Comparison of ENCODE assay signal across 26 cellular contexts in the genomic region with DNA sequence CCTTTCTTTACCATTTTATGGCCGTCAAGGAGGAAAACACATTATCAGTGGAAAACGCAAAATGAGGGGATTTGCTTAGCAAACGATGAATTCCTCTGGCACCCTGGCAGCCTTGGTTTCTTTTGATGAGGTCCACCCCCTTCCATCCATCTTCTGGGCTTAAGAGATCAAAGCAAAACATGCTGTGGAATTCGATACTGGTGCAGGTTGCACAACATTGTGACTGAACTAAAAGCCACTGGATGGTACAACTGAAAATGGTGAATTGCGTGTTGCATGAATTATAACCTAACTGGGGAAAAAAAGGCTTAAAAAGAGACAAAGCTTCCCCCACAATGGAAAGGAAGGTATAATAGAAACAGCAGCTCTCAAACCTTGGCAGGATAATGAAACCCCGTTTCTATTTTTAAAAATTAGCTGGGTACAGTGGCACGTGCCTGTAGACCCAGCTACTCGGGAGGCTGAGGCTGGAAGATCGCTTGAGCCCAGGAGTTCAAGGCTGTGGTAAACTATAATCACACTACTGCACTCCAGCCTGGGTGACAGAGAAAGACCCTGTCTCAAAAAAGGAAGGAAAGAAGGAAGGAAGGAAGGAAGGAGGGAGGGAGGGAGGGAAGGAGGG. TPM values are rescaled to one million over a fixed set of nuclear protein-coding genes. Genes with fewer than 3 reads are reported as not detected.
A peak's percentile ranks its signal among the peaks of the same experiment; 100 is the strongest.
DNase-seq lines count a peak whose midpoint lies in the region; ATAC-seq and TF ChIP-seq lines count a peak whose summit lies in the region.
"Had no signal": no experiment of that assay in that cellular context is flagged by ENCODE, and none has a peak within 500 bp of the region (broad histone marks: within the 10 kb centered on the region; RNA-seq: fewer than 3 reads in every experiment).

No MANE protein-coding gene starts in this region.

- H3K79me2 ChIP-seq in fibroblast of lung (ENCODE audit: control insufficient read depth, insufficient read depth, low read length) = no peaks in the 10 kb centered on the region

- peak overlapping the region; percentile 15 for H3K4me3 Mint-ChIP-seq in nephron progenitor cell
- no peak overlapping the region for H3K4me3 Mint-ChIP-seq in effector memory CD8-positive, alpha-beta T cell
- H3K4me3 Mint-ChIP-seq: activated B cell treated with CpG ODN at 0.5 μM for 24 hours; activated CD8-positive, alpha-beta T cell treated with anti-CD3 and anti-CD28 coated beads for 36 hours; activated naive CD4-positive, alpha-beta T cell treated with anti-CD3 and anti-CD28 coated beads, Interleukin-2, amount 50 U/mL, for 24 hours; T-helper 2 cell treated with Interferon-gamma antibody and Interleukin-4, amounts not matched to agents 5 μg/mL and 100 μg/mL, for 36 hours had no signal

- POLR2A ChIA-PET in Panc1 (lab: Charles Lee) = no interaction called here

- peak overlapping the region; percentile 67 for H3K27ac ChIP-seq in Panc1 (ENCODE audit: low read length)
- H3K27ac ChIP-seq in fibroblast of lung (ENCODE audit: insufficient read depth, low read length) = no peak overlapping the region
- H3K27ac ChIP-seq: body of pancreas, gastroesophageal sphincter, KMS-11, left lung, ovary, SJSA1 had no signal

- H3K4me1 Mint-ChIP-seq in nephron progenitor cell = peaks cover 55% of the 10 kb centered on the region
- H3K4me1 Mint-ChIP-seq in effector memory CD8-positive, alpha-beta T cell (ENCODE audit: low read depth in 2 of 2) = peaks cover 2 to 5% of the 10 kb centered on the region in 2 donors
- H3K4me1 Mint-ChIP-seq: activated B cell treated with CpG ODN at 0.5 μM for 24 hours; activated naive CD4-positive, alpha-beta T cell treated with anti-CD3 and anti-CD28 coated beads, Interleukin-2, amount 50 U/mL, for 24 hours had no signal

- in situ Hi-C loops in Panc1 (cut with HindIII; ENCODE audit: low pct_unique_long_range_greater_than_20kb, low sequenced_read_pairs) = no loop called here

- peaks cover 3% of the 10 kb centered on the region for H3K27me3 Mint-ChIP-seq in nephron progenitor cell (ENCODE audit: low read depth, poor library complexity)
- H3K27me3 Mint-ChIP-seq in effector memory CD8-positive, alpha-beta T cell = peaks cover 7 to 20% of the 10 kb centered on the region in 2 donors

- no peaks in the 10 kb centered on the region for H3K27me3 ChIP-seq in Panc1 (ENCODE audit: control insufficient read depth, insufficient read depth, low read length)
- H3K27me3 ChIP-seq in fibroblast of lung (ENCODE audit: control insufficient read depth, insufficient read depth, low read length) = no peaks in the 10 kb centered on the region
- H3K27me3 ChIP-seq: body of pancreas, gastroesophageal sphincter, left lung, ovary had no signal

- no peak for ATAC-seq in Panc1
- no peak for ATAC-seq in GM18907 (IDR thresholded peaks at IDR 0.05; ENCODE audit: unreplicated experiment)
- no peak for ATAC-seq in effector memory CD8-positive, alpha-beta T cell (replicated peaks)
- ATAC-seq: activated CD8-positive, alpha-beta T cell treated with anti-CD3 and anti-CD28 coated beads for 36 hours; body of pancreas; gastroesophageal sphincter; left lung; stimulated activated naive CD8-positive, alpha-beta T cell treated with anti-CD3 and anti-CD28 coated beads, Interleukin-15, Interleukin-2, amounts not matched to agents 100 U/mL and 50 U/mL, for 24 hours had no signal

- no TSS peak for BruUV-seq in Panc1 (replicated peaks; lab: Mats Ljungman, UMichigan)

- H4K20me1 ChIP-seq in fibroblast of lung (ENCODE audit: control insufficient read depth, extremely low read depth, insufficient read depth, low read length) = no peaks in the 10 kb centered on the region

- no peaks in the 10 kb centered on the region for H3K36me3 Mint-ChIP-seq in nephron progenitor cell (ENCODE audit: low read depth)
- no peaks in the 10 kb centered on the region for H3K36me3 Mint-ChIP-seq in effector memory CD8-positive, alpha-beta T cell (ENCODE audit: insufficient read depth)
- H3K36me3 Mint-ChIP-seq: activated naive CD4-positive, alpha-beta T cell treated with anti-CD3 and anti-CD28 coated beads, Interleukin-2, amount 50 U/mL, for 24 hours had no signal

- H3K9ac ChIP-seq in fibroblast of lung (ENCODE audit: insufficient read depth, low read length) = no peak overlapping the region
- H3K9ac ChIP-seq: KMS-11 had no signal

- H3K27ac Mint-ChIP-seq in nephron progenitor cell = peak overlapping the region; percentile 91
- no peak overlapping the region for H3K27ac Mint-ChIP-seq in effector memory CD8-positive, alpha-beta T cell
- H3K27ac Mint-ChIP-seq: activated B cell treated with CpG ODN at 0.5 μM for 24 hours; activated CD8-positive, alpha-beta T cell treated with anti-CD3 and anti-CD28 coated beads for 36 hours; activated naive CD4-positive, alpha-beta T cell treated with anti-CD3 and anti-CD28 coated beads, Interleukin-2, amount 50 U/mL, for 24 hours; T-helper 2 cell treated with Interferon-gamma antibody and Interleukin-4, amounts not matched to agents 5 μg/mL and 100 μg/mL, for 36 hours had no signal

- CTCF ChIA-PET in Panc1 (lab: Charles Lee) = interaction anchor here (0.7 kb wide), 1 partner anchor 34 kb away, joined by 5 read pairs; no protein-coding TSS in a partner anchor

- H3K4me3 ChIP-seq in Panc1 (ENCODE audit: low read depth in 2 of 2, low read length in 2 of 2) = no peak overlapping the region
- no peak overlapping the region for H3K4me3 ChIP-seq in fibroblast of lung (replicated peaks in 1 of 4; ENCODE audit: control extremely low read depth in 1 of 4, insufficient read depth in 1 of 4, low read depth in 3 of 4, low read length in 4 of 4)
- H3K4me3 ChIP-seq: body of pancreas, gastroesophageal sphincter, left lung, ovary, SJSA1 had no signal

- peaks cover 21% of the 10 kb centered on the region for H3K4me1 ChIP-seq in Panc1 (ENCODE audit: control insufficient read depth, insufficient read depth, low read length)
- H3K4me1 ChIP-seq in fibroblast of lung (ENCODE audit: control insufficient read depth, extremely low read depth, insufficient read depth, low read length) = no peaks in the 10 kb centered on the region
- H3K4me1 ChIP-seq: body of pancreas, gastroesophageal sphincter, left lung had no signal

- H3K4me2 ChIP-seq in fibroblast of lung (ENCODE audit: extremely low read depth, insufficient read depth, low read length) = no peak overlapping the region
- H3K4me2 ChIP-seq: KMS-11 had no signal

- H2AFZ ChIP-seq in fibroblast of lung (ENCODE audit: low read length) = no peak overlapping the region

- TF ChIP-seq CTCF in Panc1 (IDR thresholded peaks at IDR 0.05) (no peak), fibroblast of lung (conservative IDR thresholded peaks at IDR 0.05 in 1 of 2, IDR thresholded peaks at IDR 0.05 in 1 of 2; ENCODE audit: low read depth in 1 of 2, low read length in 2 of 2) (no peak), nephron progenitor cell (IDR thresholded peaks at IDR 0.05) (no peak)

- no peaks in the 10 kb centered on the region for H3K9me3 ChIP-seq in Panc1 (ENCODE audit: control insufficient read depth, insufficient read depth, low read depth, low read length)
- H3K9me3 ChIP-seq in fibroblast of lung (ENCODE audit: control insufficient read depth, insufficient read depth, low read depth, low read length) = no peaks in the 10 kb centered on the region
- H3K9me3 ChIP-seq: body of pancreas, gastroesophageal sphincter, left lung, ovary, SJSA1 had no signal

- DNase-seq in HuH-7 (ENCODE audit: low spot score) = peak; percentile 61
- no peak for DNase-seq in Panc1 (ENCODE audit: low read depth, low spot score)
- DNase-seq in fibroblast of lung (ENCODE audit: low read depth in 2 of 2) = peak; percentile 24 to 29
- DNase-seq in nephron progenitor cell = no peak
- no peak for DNase-seq in activated gamma-delta T cell treated with Interleukin-2 at 50 U/mL for 16 hours
- DNase-seq in NCI-H1694 treated with DMSO at 0.1 percent for 48 hours (lab: John Stamatoyannopoulos, UW) = no peak
- DNase-seq in effector memory CD8-positive, alpha-beta T cell = no peak
- DNase-seq: activated B cell treated with CpG ODN at 0.5 μM for 24 hours; activated CD8-positive, alpha-beta T cell treated with anti-CD3 and anti-CD28 coated beads for 36 hours; activated T-cell treated with anti-CD3 and anti-CD28 coated beads, Interleukin-2, amount 50 U/mL, for 48 hours; body of pancreas; DMS79 treated with DMSO at 0.1 percent for 48 hours; left lung; NCI-H1092; NCI-H2081 treated with DMSO at 0.1 percent for 48 hours; OCI-M1; ovary; stimulated activated CD4-positive, alpha-beta T cell treated with anti-CD3 and anti-CD28 coated beads, Interleukin-2, amount 100 ng/mL, for 24 hours; stimulated activated naive CD8-positive, alpha-beta T cell treated with anti-CD3 and anti-CD28 coated beads, Interleukin-15, Interleukin-2, amounts not matched to agents 100 U/mL and 50 U/mL, for 24 hours; trophoblast cell had no signal

- intact Hi-C loops in Panc1 (cut with micrococcal nuclease; ENCODE audit: unreplicated experiment) = loop anchor here (10.0 kb wide), 1 partner anchor 390 kb away; no protein-coding TSS in a partner anchor

- H3K36me3 ChIP-seq in Panc1 (ENCODE audit: control insufficient read depth, insufficient read depth, low read length) (no peaks in the 10 kb centered on the region), fibroblast of lung (ENCODE audit: control insufficient read depth, insufficient read depth, low read length) (no peaks in the 10 kb centered on the region)
- H3K36me3 ChIP-seq: gastroesophageal sphincter, left lung, ovary, SJSA1 had no signal

- no peaks in the 10 kb centered on the region for H3K9me3 Mint-ChIP-seq in nephron progenitor cell
- no peaks in the 10 kb centered on the region for H3K9me3 Mint-ChIP-seq in effector memory CD8-positive, alpha-beta T cell
- H3K9me3 Mint-ChIP-seq: activated B cell treated with CpG ODN at 0.5 μM for 24 hours; activated CD8-positive, alpha-beta T cell treated with anti-CD3 and anti-CD28 coated beads for 36 hours; activated naive CD4-positive, alpha-beta T cell treated with anti-CD3 and anti-CD28 coated beads, Interleukin-2, amount 50 U/mL, for 24 hours; T-helper 2 cell treated with Interferon-gamma antibody and Interleukin-4, amounts not matched to agents 5 μg/mL and 100 μg/mL, for 36 hours had no signal

RNA-seq across cellular contexts. Expression of a gene that starts 29.1 kb away (rescaled TPM):
- total RNA-seq in Panc1 (2021; ENCODE audit: unreplicated experiment) (221 TPM), fibroblast of lung (50.3 and 64.2 TPM in 2 replicates)
- 242 TPM for polyA plus RNA-seq in Panc1 (2012; ENCODE audit: insufficient read length)
- 46.0 and 53.1 TPM in 2 replicates for polyA plus RNA-seq in fibroblast of lung
- polyA plus RNA-seq in fibroblast of lung (2012) = 32.1 and 39.0 TPM in 2 replicates
- 19.7 and 26.5 TPM in 2 replicates for polyA minus RNA-seq in fibroblast of lung (ENCODE audit: low replicate concordance)

Comparison
In these comparisons a context has a peak if more than half of its experiments do, and no peak if none do; other contexts are left out.
1. DNase-seq: peak in HuH-7 (single experiment) and fibroblast of lung (2 of 2); none in Panc1 (single experiment), nephron progenitor cell (single experiment), activated gamma-delta T cell treated with Interleukin-2 at 50 U/mL for 16 hours (single experiment), NCI-H1694 treated with DMSO at 0.1 percent for 48 hours (single experiment) and effector memory CD8-positive, alpha-beta T cell (0 of 3).